In the genomic region with DNA sequence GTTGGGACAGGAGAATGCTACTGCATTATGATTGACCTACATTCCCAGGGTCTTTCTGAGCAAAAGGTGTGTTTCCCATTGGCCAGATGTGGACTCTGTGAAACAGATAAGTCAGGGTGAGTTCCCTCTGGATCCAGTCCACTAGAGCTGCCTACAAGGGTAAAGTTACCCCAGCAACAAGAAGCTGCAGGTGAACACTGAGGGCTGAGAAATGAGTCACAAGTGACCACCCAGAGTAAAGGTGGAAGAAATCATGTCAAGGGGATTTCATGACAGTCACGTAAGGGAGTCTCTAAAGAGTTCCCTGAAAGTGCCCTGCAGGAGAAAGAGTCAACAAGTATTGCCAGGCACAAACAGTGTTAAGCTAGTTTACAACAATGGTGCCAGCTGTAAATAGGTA, we compare ENCODE assay signal across 9 cellular contexts. TPM values are rescaled to one million over a fixed set of nuclear protein-coding genes. Genes with fewer than 3 reads are reported as not detected.
"Had no signal": no experiment of that assay in that cellular context is flagged by ENCODE, and none has a peak within 500 bp of the region (broad histone marks: within the 10 kb centered on the region; RNA-seq: fewer than 3 reads in every experiment).

No MANE protein-coding gene starts in this region.

- H3K9ac ChIP-seq: GM23248 had no signal

- DNase-seq: GM23248, GOT3, H7, HCEC 1CT, IMR-90, Kasumi-1, KG1 had no signal

- H3K4me3 ChIP-seq: GM23248, K562 had no signal

- H2AFZ ChIP-seq: GM23248 had no signal

- FAIRE-seq: HTR-8/SVneo, K562 had no signal

- H3K27ac ChIP-seq: GM23248 had no signal

- ATAC-seq: K562 had no signal

RNA-seq across cellular contexts. Expression of gene F8A1, which starts 16.3 kb away (rescaled TPM):
- polyA plus RNA-seq: K562 had no signal
